ENCODE assay signal across 26 cellular contexts in genomic region chr2:143158098-143158497, GRCh38. TPM values are rescaled to one million over a fixed set of nuclear protein-coding genes. Genes with fewer than 3 reads are reported as not detected.
A peak's percentile ranks its signal among the peaks of the same experiment; 100 is the strongest.
DNase-seq lines count a peak whose midpoint lies in the region; ATAC-seq and TF ChIP-seq lines count a peak whose summit lies in the region.
"Had no signal": no experiment of that assay in that cellular context is flagged by ENCODE, and none has a peak within 500 bp of the region (broad histone marks: within the 10 kb centered on the region; RNA-seq: fewer than 3 reads in every experiment).

No MANE protein-coding gene starts in this region.

- H3K4me3 Mint-ChIP-seq in stimulated activated naive CD8-positive, alpha-beta T cell treated with anti-CD3 and anti-CD28 coated beads, Interleukin-15, amount 100 ng/mL, for 72 hours: peak overlapping the region; percentile 47 to 58
- peak overlapping the region in 1 of 2 donors; percentile 14 for H3K4me3 Mint-ChIP-seq in effector memory CD8-positive, alpha-beta T cell
- H3K4me3 Mint-ChIP-seq in MCF 10A (ENCODE audit: unreplicated experiment): no peak overlapping the region
- H3K4me3 Mint-ChIP-seq: neural progenitor cell had no signal

- no peak overlapping the region for H3K4me3 ChIP-seq in Loucy (ENCODE audit: low read length, poor library complexity, severe bottlenecking)
- H3K4me3 ChIP-seq: coronary artery, neural progenitor cell, Peyer's patch, right lobe of liver, thyroid gland had no signal

- H3K4me1 ChIP-seq in Loucy (ENCODE audit: insufficient read depth, low read length, poor library complexity, severe bottlenecking): peaks cover 9% of the 10 kb centered on the region
- H3K4me1 ChIP-seq: thyroid gland had no signal

- TF ChIP-seq CTCF in Loucy (conservative IDR thresholded peaks at IDR 0.05; ENCODE audit: low read length): no peak
- TF ChIP-seq CTCF in MCF 10A (IDR thresholded peaks at IDR 0.05; ENCODE audit: unreplicated experiment): no peak

- no peak overlapping the region for H3K27ac Mint-ChIP-seq in stimulated activated naive CD8-positive, alpha-beta T cell treated with anti-CD3 and anti-CD28 coated beads, Interleukin-15, amount 100 ng/mL, for 72 hours
- peak overlapping the region; percentile 9 to 62 for H3K27ac Mint-ChIP-seq in effector memory CD8-positive, alpha-beta T cell
- H3K27ac Mint-ChIP-seq in MCF 10A (ENCODE audit: low read depth, unreplicated experiment): no peak overlapping the region
- H3K27ac Mint-ChIP-seq: neural progenitor cell had no signal

- CTCF ChIA-PET in MCF 10A (lab: Yijun Ruan, JAX): interaction anchor here (0.7 to 2.3 kb wide), 5 partner anchors 9 to 125 kb away, joined by 3 to 6 read pairs (median 5); no protein-coding TSS in a partner anchor

- POLR2A ChIA-PET in MCF 10A (lab: Yijun Ruan, JAX): no interaction called here

- H3F3A ChIP-seq in Loucy (ENCODE audit: low read depth): no peaks in the 10 kb centered on the region

- BruUV-seq in MCF 10A (replicated peaks; lab: Mats Ljungman, UMichigan): no TSS peak

- intact Hi-C loops in MCF 10A (cut with micrococcal nuclease): no loop called here

- no peak overlapping the region for H3K9ac ChIP-seq in Loucy (ENCODE audit: low read depth, low read length, poor library complexity, severe bottlenecking)
- H3K9ac ChIP-seq: neural progenitor cell had no signal

- no peaks in the 10 kb centered on the region for H3K9me3 Mint-ChIP-seq in stimulated activated naive CD8-positive, alpha-beta T cell treated with anti-CD3 and anti-CD28 coated beads, Interleukin-15, amount 100 ng/mL, for 72 hours
- H3K9me3 Mint-ChIP-seq in effector memory CD8-positive, alpha-beta T cell: no peaks in the 10 kb centered on the region
- no peaks in the 10 kb centered on the region for H3K9me3 Mint-ChIP-seq in MCF 10A (ENCODE audit: unreplicated experiment)
- H3K9me3 Mint-ChIP-seq: neural progenitor cell had no signal

- H3K79me2 ChIP-seq in Loucy (ENCODE audit: insufficient read depth, low read length): peaks cover 98% of the 10 kb centered on the region

- ATAC-seq in stimulated activated naive CD8-positive, alpha-beta T cell treated with anti-CD3 and anti-CD28 coated beads, Interleukin-15, amount 100 ng/mL, for 72 hours: no peak
- no peak for ATAC-seq in stimulated activated naive CD8-positive, alpha-beta T cell treated with anti-CD3 and anti-CD28 coated beads, Interleukin-15, Interleukin-2, amounts not matched to agents 100 U/mL and 50 U/mL, for 24 hours
- ATAC-seq in effector memory CD8-positive, alpha-beta T cell (replicated peaks): no peak
- ATAC-seq in HG03342 (IDR thresholded peaks at IDR 0.05; ENCODE audit: unreplicated experiment): no peak
- ATAC-seq: right lobe of liver had no signal

- no peak for DNase-seq in stimulated activated naive CD8-positive, alpha-beta T cell treated with anti-CD3 and anti-CD28 coated beads, Interleukin-15, amount 100 ng/mL, for 72 hours
- DNase-seq in stimulated activated naive CD8-positive, alpha-beta T cell treated with anti-CD3 and anti-CD28 coated beads, Interleukin-15, Interleukin-2, amounts not matched to agents 100 U/mL and 50 U/mL, for 24 hours: no peak
- DNase-seq in effector memory CD8-positive, alpha-beta T cell: no peak
- no peak for DNase-seq in midbrain (lab: John Stamatoyannopoulos, UW)
- DNase-seq in activated CD4-positive, CD25-positive, alpha-beta regulatory T cell treated with anti-CD3 and anti-CD28 coated beads, Interleukin-2, amount 50 U/mL, for 72 hours: no peak
- DNase-seq in MCF 10A (ENCODE audit: unreplicated experiment): no peak
- DNase-seq: activated CD4-positive, alpha-beta T cell treated with anti-CD3 and anti-CD28 coated beads for 48 hours; activated effector memory CD4-positive, alpha-beta T cell treated with anti-CD3 and anti-CD28 coated beads, Interleukin-2, amount 50 U/mL, for 16 hours; amygdala; Kasumi-1; NCI-H1694 treated with DMSO at 0.1 percent for 48 hours; NCI-H2171; NCI-H510A treated with DMSO at 0.1 percent for 48 hours; Peyer's patch; right lobe of liver; stimulated activated CD4-positive, alpha-beta T cell treated with anti-CD3 and anti-CD28 coated beads, Interleukin-12 subunit alpha, Interleukin-12 subunit beta, amount 100 ng/mL, for 4 hours; stimulated activated CD4-positive, alpha-beta T cell treated with anti-CD3 and anti-CD28 coated beads, Interleukin-4, amount 100 ng/mL, for 24 hours; stimulated activated naive CD4-positive, alpha-beta T cell treated with Interleukin-2 at 50 U/mL for 16 hours; thyroid gland had no signal

- H3K36me3 ChIP-seq in Loucy (ENCODE audit: insufficient read depth, low read length): peaks cover 74% of the 10 kb centered on the region; the same call in 1 of the 2 replicates
- H3K36me3 ChIP-seq: neural progenitor cell, Peyer's patch, right lobe of liver, thyroid gland had no signal

- no peak overlapping the region for H2AFZ ChIP-seq in Loucy (ENCODE audit: low read length)
- H2AFZ ChIP-seq: neural progenitor cell had no signal

- H3K36me3 Mint-ChIP-seq in effector memory CD8-positive, alpha-beta T cell (ENCODE audit: insufficient read depth): peaks cover 21% of the 10 kb centered on the region
- no peaks in the 10 kb centered on the region for H3K36me3 Mint-ChIP-seq in MCF 10A (ENCODE audit: insufficient read depth, unreplicated experiment)
- H3K36me3 Mint-ChIP-seq: neural progenitor cell had no signal

- H3K9me3 ChIP-seq in Loucy (ENCODE audit: insufficient read depth, low read depth, low read length): no peaks in the 10 kb centered on the region
- H3K9me3 ChIP-seq: Peyer's patch, right lobe of liver, thyroid gland had no signal

- no peaks in the 10 kb centered on the region for H3K9me2 ChIP-seq in Loucy (replicated peaks; ENCODE audit: low read depth, low read length)

- peaks cover 95% of the 10 kb centered on the region for H4K20me1 ChIP-seq in Loucy (ENCODE audit: insufficient read depth, low read length, poor library complexity, severe bottlenecking)

- H3K4me1 Mint-ChIP-seq in stimulated activated naive CD8-positive, alpha-beta T cell treated with anti-CD3 and anti-CD28 coated beads, Interleukin-15, amount 100 ng/mL, for 72 hours: peaks cover 75% of the 10 kb centered on the region
- H3K4me1 Mint-ChIP-seq in effector memory CD8-positive, alpha-beta T cell (ENCODE audit: low read depth in 2 of 2): peaks cover 32 to 65% of the 10 kb centered on the region in 2 donors
- no peaks in the 10 kb centered on the region for H3K4me1 Mint-ChIP-seq in MCF 10A (ENCODE audit: insufficient read depth, unreplicated experiment)

- H3K4me2 ChIP-seq in Loucy (ENCODE audit: low read depth, low read length, poor library complexity, severe bottlenecking): peak overlapping the region; percentile 5
- H3K4me2 ChIP-seq: neural progenitor cell had no signal

- H3K27me3 Mint-ChIP-seq in stimulated activated naive CD8-positive, alpha-beta T cell treated with anti-CD3 and anti-CD28 coated beads, Interleukin-15, amount 100 ng/mL, for 72 hours: no peaks in the 10 kb centered on the region
- no peaks in the 10 kb centered on the region for H3K27me3 Mint-ChIP-seq in effector memory CD8-positive, alpha-beta T cell
- H3K27me3 Mint-ChIP-seq in MCF 10A (ENCODE audit: insufficient read depth, unreplicated experiment): peaks cover 22% of the 10 kb centered on the region

- H3K27me3 ChIP-seq in Loucy (ENCODE audit: insufficient read depth, low read length, poor library complexity, severe bottlenecking): no peaks in the 10 kb centered on the region
- H3K27me3 ChIP-seq: neural progenitor cell, Peyer's patch, right lobe of liver, thyroid gland had no signal

RNA-seq across cellular contexts. Expression of gene ARHGAP15, which starts 28.9 kb away (rescaled TPM):
- total RNA-seq in MCF 10A (2022): 0.61 TPM in 1 of 2 replicates, not detected in the other
- total RNA-seq: bronchial epithelial cell, glomerular endothelial cell, H1 had no signal

Comparison
In these comparisons a context has a peak if more than half of its experiments do, and no peak if none do; other contexts are left out.
1. H3K27ac Mint-ChIP-seq: peak in effector memory CD8-positive, alpha-beta T cell (2 of 2); none in stimulated activated naive CD8-positive, alpha-beta T cell treated with anti-CD3 and anti-CD28 coated beads, Interleukin-15, amount 100 ng/mL, for 72 hours (0 of 2) and MCF 10A (single experiment).